12 cellular contexts compared by ENCODE assay signal in the genomic region with DNA sequence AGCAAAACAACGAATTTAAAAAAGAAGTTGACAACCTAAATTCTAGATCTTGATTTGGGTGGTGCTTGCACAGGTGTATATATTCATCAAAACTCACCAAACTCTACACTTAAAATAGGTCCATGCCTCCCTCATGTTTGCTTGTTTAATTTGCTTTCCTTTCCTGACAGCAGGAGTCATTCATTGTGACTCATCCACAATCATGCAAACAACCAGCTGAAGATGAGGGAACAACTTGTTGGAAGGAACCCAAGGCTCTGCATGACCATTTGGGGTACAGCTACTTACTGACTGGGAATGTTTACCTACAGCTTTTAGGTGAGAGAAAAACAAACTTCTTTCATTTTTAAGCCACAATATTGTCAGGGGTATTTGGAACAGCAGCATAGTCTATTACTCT.
DNase-seq lines count a peak whose midpoint lies in the region; ATAC-seq, FAIRE-seq and TF ChIP-seq lines count a peak whose summit lies in the region.
"Had no signal": no experiment of that assay in that cellular context is flagged by ENCODE, and none has a peak within 500 bp of the region (broad histone marks: within the 10 kb centered on the region; RNA-seq: fewer than 3 reads in every experiment).

No MANE protein-coding gene starts in this region.

- BruUV-seq in A673 (replicated peaks; lab: Mats Ljungman, UMichigan): no TSS peak

- FAIRE-seq in H54 (lab: Jason Lieb, UNC): peak; percentile 70

- 88 to 92% methylated on average over 1 of the region's 1 CpG for WGBS in lower leg skin, 2 donors
- 64 to 65% methylated on average over 1 of the region's 1 CpG for WGBS in esophagus squamous epithelium, 2 donors

- ATAC-seq in RWPE2 (ENCODE audit: low read depth): peak; percentile 42; the same call in 2 of the 3 replicates
- ATAC-seq in GM21723 (IDR thresholded peaks at IDR 0.05; ENCODE audit: unreplicated experiment): no peak
- ATAC-seq: stimulated activated naive CD8-positive, alpha-beta T cell treated with anti-CD3 and anti-CD28 coated beads, Interleukin-15, Interleukin-2, amounts not matched to agents 100 U/mL and 50 U/mL, for 24 hours had no signal

- POLR2A ChIA-PET in A673 (lab: Charles Lee; ENCODE audit: low non-redundant PET): no interaction called here

- H3K36me3 ChIP-seq in A673 (ENCODE audit: insufficient read depth, low read length, poor library complexity, severe bottlenecking) (no peaks in the 10 kb centered on the region), RWPE2 (ENCODE audit: low read depth) (no peaks in the 10 kb centered on the region), esophagus squamous epithelium (no peaks in the 10 kb centered on the region), SJCRH30 (no peaks in the 10 kb centered on the region)
- H3K36me3 ChIP-seq: cardiac muscle cell had no signal

- H3K9me3 ChIP-seq in A673 (ENCODE audit: low read depth, low read length, poor library complexity, severe bottlenecking): no peaks in the 10 kb centered on the region
- H3K9me3 ChIP-seq in RWPE2 (ENCODE audit: severe bottlenecking): no peaks in the 10 kb centered on the region
- H3K9me3 ChIP-seq in esophagus squamous epithelium: no peaks in the 10 kb centered on the region
- H3K9me3 ChIP-seq in SJCRH30 (replicated peaks): no peaks in the 10 kb centered on the region

- no peaks in the 10 kb centered on the region for H3K27me3 ChIP-seq in A673 (replicated peaks; ENCODE audit: insufficient read depth, low read depth, low read length, poor library complexity)
- H3K27me3 ChIP-seq in RWPE2 (ENCODE audit: insufficient read depth, poor library complexity, severe bottlenecking): no peaks in the 10 kb centered on the region
- H3K27me3 ChIP-seq in esophagus squamous epithelium: peaks cover 0 to 4% (median 0%) of the 10 kb centered on the region in 4 donors
- no peaks in the 10 kb centered on the region for H3K27me3 ChIP-seq in SJCRH30

- H3K4me3 ChIP-seq in A673 (ENCODE audit: low read depth, low read length, poor library complexity, severe bottlenecking) (no peak overlapping the region), RWPE2 (ENCODE audit: severe bottlenecking) (no peak overlapping the region), fibroblast of the aortic adventitia (ENCODE audit: low read depth, low read length) (no peak overlapping the region), lower leg skin (ENCODE audit: low read depth, poor library complexity, severe bottlenecking) (no peak overlapping the region), esophagus squamous epithelium (no peak overlapping the region), SJCRH30 (no peak overlapping the region)
- H3K4me3 ChIP-seq: cardiac muscle cell had no signal

- CTCF ChIA-PET in A673 (lab: Charles Lee): no interaction called here

- TF ChIP-seq CTCF in A673 (conservative IDR thresholded peaks at IDR 0.05; ENCODE audit: low read depth, low read length) (no peak), RWPE2 (IDR thresholded peaks at IDR 0.05; ENCODE audit: poor library complexity, severe bottlenecking) (no peak), fibroblast of the aortic adventitia (IDR thresholded peaks at IDR 0.05; ENCODE audit: insufficient read depth, low read length) (no peak), lower leg skin (IDR thresholded peaks at IDR 0.05) (no peak), esophagus squamous epithelium (IDR thresholded peaks at IDR 0.05) (no peak)

- intact Hi-C loops in A673 (cut with micrococcal nuclease; ENCODE audit: unreplicated experiment) (no loop called here), lower leg skin (cut with DNase I; ENCODE audit: low total_unique reads) (no loop called here), esophagus squamous epithelium (cut with DNase I) (no loop called here)

- H3K27ac ChIP-seq in A673 (ENCODE audit: low read depth, low read length, poor library complexity, severe bottlenecking) (no peak overlapping the region), RWPE2 (ENCODE audit: poor library complexity, severe bottlenecking) (no peak overlapping the region), esophagus squamous epithelium (no peak overlapping the region), SJCRH30 (no peak overlapping the region)
- H3K27ac ChIP-seq: cardiac muscle cell had no signal

- DNase-seq in A673 (ENCODE audit: low spot score) (peak; percentile 12), H54 (ENCODE audit: insufficient read length, low spot score) (peak; percentile 10), RWPE2 (ENCODE audit: low spot score) (no peak), fibroblast of the aortic adventitia (ENCODE audit: low read depth) (peak; percentile 6), lower leg skin (ENCODE audit: low spot score in 2 of 2) (no peak), esophagus squamous epithelium (lab: John Stamatoyannopoulos, UW) (no peak), SJCRH30 (no peak)
- DNase-seq: activated CD4-positive, alpha-beta T cell treated with anti-CD3 and anti-CD28 coated beads, Interleukin-2, amount 50 U/mL, for 1 hour; NCI-H2107; stimulated activated naive CD8-positive, alpha-beta T cell treated with anti-CD3 and anti-CD28 coated beads, Interleukin-15, Interleukin-2, amounts not matched to agents 100 U/mL and 50 U/mL, for 24 hours had no signal

- TF ChIP-seq POLR2A in H54 (IDR thresholded peaks at IDR 0.05; ENCODE audit: low read depth, low read length): no peak
- TF ChIP-seq POLR2A in lower leg skin (IDR thresholded peaks at IDR 0.05): no peak
- TF ChIP-seq POLR2A in esophagus squamous epithelium (IDR thresholded peaks at IDR 0.05): no peak

- no peaks in the 10 kb centered on the region for H3K4me1 ChIP-seq in A673 (ENCODE audit: insufficient read depth, low read length, poor library complexity, severe bottlenecking)
- no peaks in the 10 kb centered on the region for H3K4me1 ChIP-seq in RWPE2 (ENCODE audit: insufficient read depth, poor library complexity, severe bottlenecking)
- no peaks in the 10 kb centered on the region for H3K4me1 ChIP-seq in esophagus squamous epithelium
- no peaks in the 10 kb centered on the region for H3K4me1 ChIP-seq in SJCRH30

Comparison
In these comparisons a context has a peak if more than half of its experiments do, and no peak if none do; other contexts are left out.
1. DNase-seq: peak in A673 (single experiment), H54 (single experiment) and fibroblast of the aortic adventitia (single experiment); none in RWPE2 (single experiment), lower leg skin (0 of 2), esophagus squamous epithelium (single experiment) and SJCRH30 (0 of 2).